13 cellular contexts compared by ENCODE assay signal in genomic region chr4:54005475-54005874, GRCh38. TPM values are rescaled to one million over a fixed set of nuclear protein-coding genes. Genes with fewer than 3 reads are reported as not detected.
DNase-seq lines count a peak whose midpoint lies in the region; FAIRE-seq and TF ChIP-seq lines count a peak whose summit lies in the region.
"Had no signal": no experiment of that assay in that cellular context is flagged by ENCODE, and none has a peak within 500 bp of the region (broad histone marks: within the 10 kb centered on the region; RNA-seq: fewer than 3 reads in every experiment).

No MANE protein-coding gene starts in this region.

- TF ChIP-seq POLR2A in GM12891 (IDR thresholded peaks at IDR 0.05; ENCODE audit: low read depth, low read length), result no peak
- TF ChIP-seq POLR2A in vagina (IDR thresholded peaks at IDR 0.05), result no peak

- H3K27me3 Mint-ChIP-seq in activated CD4-positive, alpha-beta T cell treated with anti-CD3 and anti-CD28 coated beads, Interleukin-2, amount 10 ng/mL, durations not matched to agents 24 days and 14 days, result no peaks in the 10 kb centered on the region
- H3K27me3 Mint-ChIP-seq: effector memory CD8-positive, alpha-beta T cell had no signal

- no peak overlapping the region for H3K27ac ChIP-seq in vagina

- H3K27me3 ChIP-seq in vagina, result no peaks in the 10 kb centered on the region
- H3K27me3 ChIP-seq: adrenal gland had no signal

- intact Hi-C loops in activated CD4-positive, alpha-beta T cell treated with anti-CD3 and anti-CD28 coated beads, Interleukin-2, amount 10 ng/mL, durations not matched to agents 24 days and 14 days (cut with micrococcal nuclease), result no loop called here
- intact Hi-C loops in vagina (cut with DNase I), result no loop called here

- peaks cover 35% of the 10 kb centered on the region for H3K36me3 Mint-ChIP-seq in activated CD4-positive, alpha-beta T cell treated with anti-CD3 and anti-CD28 coated beads, Interleukin-2, amount 10 ng/mL, durations not matched to agents 24 days and 14 days (ENCODE audit: low read depth)

- no peak for FAIRE-seq in GM12891 (lab: Jason Lieb, UNC)
- FAIRE-seq in D721Med (lab: Jason Lieb, UNC), result no peak

- no peak overlapping the region for H3K27ac Mint-ChIP-seq in activated CD4-positive, alpha-beta T cell treated with anti-CD3 and anti-CD28 coated beads, Interleukin-2, amount 10 ng/mL, durations not matched to agents 24 days and 14 days

- no peak overlapping the region for H3K4me3 Mint-ChIP-seq in activated CD4-positive, alpha-beta T cell treated with anti-CD3 and anti-CD28 coated beads, Interleukin-2, amount 10 ng/mL, durations not matched to agents 24 days and 14 days
- H3K4me3 Mint-ChIP-seq: effector memory CD8-positive, alpha-beta T cell had no signal

- H3K4me1 Mint-ChIP-seq in activated CD4-positive, alpha-beta T cell treated with anti-CD3 and anti-CD28 coated beads, Interleukin-2, amount 10 ng/mL, durations not matched to agents 24 days and 14 days, result peaks cover 3% of the 10 kb centered on the region

- peaks cover 6% of the 10 kb centered on the region for H3K9me3 Mint-ChIP-seq in activated CD4-positive, alpha-beta T cell treated with anti-CD3 and anti-CD28 coated beads, Interleukin-2, amount 10 ng/mL, durations not matched to agents 24 days and 14 days
- H3K9me3 Mint-ChIP-seq: effector memory CD8-positive, alpha-beta T cell had no signal

- H3K36me3 ChIP-seq in vagina, result no peaks in the 10 kb centered on the region
- H3K36me3 ChIP-seq: adrenal gland had no signal

- peaks cover 5% of the 10 kb centered on the region for H3K4me1 ChIP-seq in vagina

- TF ChIP-seq CTCF in vagina (IDR thresholded peaks at IDR 0.05) (no peak), D721Med (IDR thresholded peaks at IDR 0.05; ENCODE audit: insufficient read depth, missing control alignments) (no peak)

- no peaks in the 10 kb centered on the region for H3K9me3 ChIP-seq in vagina
- H3K9me3 ChIP-seq: adrenal gland had no signal

- H3K4me3 ChIP-seq in vagina, result no peak overlapping the region

- DNase-seq in activated CD4-positive, alpha-beta T cell treated with anti-CD3 and anti-CD28 coated beads, Interleukin-2, amount 10 ng/mL, durations not matched to agents 24 days and 14 days, result peak; percentile 34
- DNase-seq in activated CD4-positive, alpha-beta T cell treated with anti-CD3 and anti-CD28 coated beads for 1 hour, result no peak
- DNase-seq in MV-4-11 (lab: John Stamatoyannopoulos, UW) (peak; percentile 38), fibroblast of gingiva (ENCODE audit: low read depth) (peak; percentile 11), renal cortical epithelial cell (ENCODE audit: low read depth) (peak; percentile 31), GM12891 (ENCODE audit: insufficient read length, low spot score) (no peak), vagina (ENCODE audit: extremely low spot score in 2 of 2) (no peak), D721Med (ENCODE audit: insufficient read length, low spot score) (no peak)
- DNase-seq: adrenal gland; effector memory CD8-positive, alpha-beta T cell; H7; NCI-H1048; stimulated activated naive CD4-positive, alpha-beta T cell treated with Interleukin-2 at 50 U/mL for 16 hours had no signal

TF ChIP-seq in GM12891, 5 proteins besides CTCF, POLR2A, EP300 and RAD21:
- TF ChIP-seq TAF1 (IDR thresholded peaks at IDR 0.05; ENCODE audit: low read depth, low read length) (no peak), SPI1 (IDR thresholded peaks at IDR 0.05; ENCODE audit: low read depth, low read length) (no peak), POLR2AphosphoS5 (IDR thresholded peaks at IDR 0.05; ENCODE audit: low read depth, low read length) (no peak), POU2F2 (IDR thresholded peaks at IDR 0.05; ENCODE audit: low read depth, low read length) (no peak), PAX5 (IDR thresholded peaks at IDR 0.05; ENCODE audit: insufficient read depth, low read length, severe bottlenecking) (no peak)

RNA-seq across cellular contexts. Expression of gene CHIC2, which starts 58.9 kb away (rescaled TPM):
- total RNA-seq in activated CD4-positive, alpha-beta T cell treated with anti-CD3 and anti-CD28 coated beads, Interleukin-2, amount 10 ng/mL, durations not matched to agents 24 days and 14 days, result 20.0 and 23.8 TPM in 2 replicates
- total RNA-seq in renal cortical epithelial cell (29.7 and 44.6 TPM in 2 replicates), vagina (40.0 TPM)
- 9.1 TPM for polyA plus RNA-seq in GM12891 (2012; ENCODE audit: low read depth, missing spikeins)

Comparison
In these comparisons a context has a peak if more than half of its experiments do, and no peak if none do; other contexts are left out.
1. DNase-seq: peak in activated CD4-positive, alpha-beta T cell treated with anti-CD3 and anti-CD28 coated beads, Interleukin-2, amount 10 ng/mL, durations not matched to agents 24 days and 14 days (single experiment), MV-4-11 (single experiment), fibroblast of gingiva (single experiment) and renal cortical epithelial cell (single experiment); none in activated CD4-positive, alpha-beta T cell treated with anti-CD3 and anti-CD28 coated beads for 1 hour (single experiment), GM12891 (single experiment), vagina (0 of 2) and D721Med (single experiment).